ENCODE assay signal across 12 cellular contexts in genomic region chr20:39829713-39830112, GRCh38.
DNase-seq lines count a peak whose midpoint lies in the region; ATAC-seq, FAIRE-seq and TF ChIP-seq lines count a peak whose summit lies in the region.
"Had no signal": no experiment of that assay in that cellular context is flagged by ENCODE, and none has a peak within 500 bp of the region (broad histone marks: within the 10 kb centered on the region; RNA-seq: fewer than 3 reads in every experiment).

No MANE protein-coding gene starts in this region.

- H3K27me3 ChIP-seq in hepatocyte (no peaks in the 10 kb centered on the region), gastroesophageal sphincter (no peaks in the 10 kb centered on the region)

- CTCF ChIA-PET in RWPE1 (lab: Yijun Ruan, JAX), result no interaction called here

- H3K27ac ChIP-seq in hepatocyte (no peak overlapping the region), gastroesophageal sphincter (no peak overlapping the region), RWPE1 (no peak overlapping the region)

- DNase-seq in GM18507 (ENCODE audit: extremely low spot score, insufficient read length, low read depth), result peak; percentile 49
- DNase-seq in hepatocyte (ENCODE audit: low spot score), result no peak
- DNase-seq in DMS153 treated with DMSO at 0.1 percent for 48 hours (lab: John Stamatoyannopoulos, UW; ENCODE audit: unreplicated experiment), result no peak
- DNase-seq in dedifferentiated amniotic fluid mesenchymal stem cell (ENCODE audit: extremely low spot score), result no peak
- DNase-seq in RWPE1 (ENCODE audit: low spot score), result no peak
- DNase-seq: DMS53; SHP77 treated with DMSO at 0.1 percent for 48 hours; stimulated activated CD4-positive, alpha-beta T cell treated with anti-CD3 and anti-CD28 coated beads, Interleukin-4, amount 100 ng/mL, for 4 hours had no signal

- H3K9me2 ChIP-seq in hepatocyte (replicated peaks; ENCODE audit: insufficient read depth), result no peaks in the 10 kb centered on the region

- no peaks in the 10 kb centered on the region for H3K4me1 ChIP-seq in hepatocyte (ENCODE audit: insufficient read depth)
- no peaks in the 10 kb centered on the region for H3K4me1 ChIP-seq in gastroesophageal sphincter

- H3K4me3 ChIP-seq in hepatocyte (no peak overlapping the region), gastroesophageal sphincter (no peak overlapping the region)

- TF ChIP-seq POLR2A in gastroesophageal sphincter (IDR thresholded peaks at IDR 0.05), result no peak

- peak overlapping the region; percentile 60 for H3K4me2 ChIP-seq in hepatocyte

- no peak for TF ChIP-seq EP300 in gastroesophageal sphincter (IDR thresholded peaks at IDR 0.05)

- TF ChIP-seq CTCF in hepatocyte (IDR thresholded peaks at IDR 0.05; ENCODE audit: poor library complexity), result no peak
- no peak for TF ChIP-seq CTCF in gastroesophageal sphincter (IDR thresholded peaks at IDR 0.05)
- no peak for TF ChIP-seq CTCF in RWPE1 (conservative IDR thresholded peaks at IDR 0.05; ENCODE audit: low read depth)

- FAIRE-seq in GM18507 (lab: Jason Lieb, UNC), result peak; percentile 95
- FAIRE-seq: endometrium had no signal

- peak; percentile 76 for ATAC-seq in GM21390 (IDR thresholded peaks at IDR 0.05; ENCODE audit: unreplicated experiment)
- peak; percentile 73 for ATAC-seq in HG03135 (IDR thresholded peaks at IDR 0.05; ENCODE audit: unreplicated experiment)
- ATAC-seq in gastroesophageal sphincter, result no peak

- WGBS in hepatocyte (ENCODE audit: low lambda C conversion rate, missing lambda C conversion rate), result 56% methylated on average over 3 of the region's 3 CpGs
- 35 to 44% methylated on average over 1 to 3 of the region's 3 CpGs for WGBS in gastroesophageal sphincter (ENCODE audit: low coverage in 1 of 2), 2 donors

- H3K9me3 ChIP-seq in hepatocyte (ENCODE audit: low read depth) (no peaks in the 10 kb centered on the region), gastroesophageal sphincter (no peaks in the 10 kb centered on the region)

- no peaks in the 10 kb centered on the region for H4K20me1 ChIP-seq in hepatocyte (ENCODE audit: insufficient read depth, poor library complexity, severe bottlenecking)

- POLR2A ChIA-PET in RWPE1 (lab: Yijun Ruan, JAX; ENCODE audit: low non-redundant PET), result no interaction called here

- no peaks in the 10 kb centered on the region for H3K79me2 ChIP-seq in hepatocyte

- H3K36me3 ChIP-seq in hepatocyte (replicated peaks; ENCODE audit: insufficient read depth, low read depth), result no peaks in the 10 kb centered on the region
- no peaks in the 10 kb centered on the region for H3K36me3 ChIP-seq in gastroesophageal sphincter

- no peak overlapping the region for H2AFZ ChIP-seq in hepatocyte
